38 cellular contexts compared by ENCODE assay signal in genomic region chr10:67650558-67650957, GRCh38. TPM values are rescaled to one million over a fixed set of nuclear protein-coding genes. Genes with fewer than 3 reads are reported as not detected.
DNase-seq lines count a peak whose midpoint lies in the region; ATAC-seq and TF ChIP-seq lines count a peak whose summit lies in the region.
"Had no signal": no experiment of that assay in that cellular context is flagged by ENCODE, and none has a peak within 500 bp of the region (broad histone marks: within the 10 kb centered on the region; RNA-seq: fewer than 3 reads in every experiment).

No MANE protein-coding gene starts in this region.

- H3K36me3 ChIP-seq in HEK293 (ENCODE audit: control insufficient read depth in 2 of 2, insufficient read depth in 1 of 2, low read length in 2 of 2) (no peaks in the 10 kb centered on the region), psoas muscle (ENCODE audit: insufficient read depth in 1 of 2, low read depth in 1 of 2) (peaks cover 0 to 10% of the 10 kb centered on the region in 2 donors), gastrocnemius medialis (no peaks in the 10 kb centered on the region)
- H3K36me3 ChIP-seq: BE2C; BLaER1; BLaER1 treated with 17β-estradiol and CSF1 and Interleukin-3, amounts not matched to agents 10 nM and 100 nM had no signal

- H3K9me3 ChIP-seq in HEK293 (ENCODE audit: control insufficient read depth, insufficient read depth, low read depth, low read length) = no peaks in the 10 kb centered on the region
- H3K9me3 ChIP-seq in psoas muscle = no peaks in the 10 kb centered on the region
- H3K9me3 ChIP-seq in gastrocnemius medialis = no peaks in the 10 kb centered on the region
- H3K9me3 ChIP-seq: A549; BE2C; BLaER1; BLaER1 treated with 17β-estradiol and CSF1 and Interleukin-3, amounts not matched to agents 10 nM and 100 nM; Caco-2 had no signal

- intact Hi-C loops in psoas muscle (cut with DNase I) (no loop called here), gastrocnemius medialis (cut with DNase I; ENCODE audit: low total_unique reads) (no loop called here)

- 23 to 42% (median 27%) methylated on average over 4 of the region's 4 CpGs for WGBS in psoas muscle, 3 donors

- H3K27me3 ChIP-seq in psoas muscle (ENCODE audit: insufficient read depth in 3 of 3, low read length in 2 of 3) (no peaks in the 10 kb centered on the region), gastrocnemius medialis (no peaks in the 10 kb centered on the region)
- H3K27me3 ChIP-seq: BE2C; BLaER1; BLaER1 treated with 17β-estradiol and CSF1 and Interleukin-3, amounts not matched to agents 10 nM and 100 nM had no signal

- no peak for TF ChIP-seq POLR2A in gastrocnemius medialis (IDR thresholded peaks at IDR 0.05)

- CTCF ChIA-PET in HEK293 (lab: Yijun Ruan, JAX) = no interaction called here

- DNase-seq in psoas muscle (no peak), gastrocnemius medialis (peak; percentile 20 to 53), superior temporal gyrus (ENCODE audit: extremely low spot score) (peak; percentile 6), NCI-H2081 (lab: John Stamatoyannopoulos, UW) (no peak), NCI-H1930 (lab: John Stamatoyannopoulos, UW) (no peak), EL (no peak)
- DNase-seq: 8988T; ACHN; AML-193; BE2C; C1 segment of cervical spinal cord; Caco-2; Calu3; CD4-positive, alpha-beta memory T cell; CD4-positive, alpha-beta T cell; CD4-positive, CD25-positive, alpha-beta regulatory T cell; CD8-positive, alpha-beta memory T cell; CD8-positive, alpha-beta T cell; COR-L47; DMS 273 treated with DMSO at 0.1 percent for 48 hours; DMS153; DMS53; DMS79; DMS79 treated with DMSO at 0.1 percent for 48 hours; DND-41 had no signal

- H3K4me1 ChIP-seq in HEK293 (ENCODE audit: control insufficient read depth, insufficient read depth, low read length) (no peaks in the 10 kb centered on the region), psoas muscle (peaks cover 26% of the 10 kb centered on the region), gastrocnemius medialis (peaks cover 0 to 6% of the 10 kb centered on the region in 2 donors)
- H3K4me1 ChIP-seq: A549; BE2C; BLaER1; BLaER1 treated with 17β-estradiol and CSF1 and Interleukin-3, amounts not matched to agents 10 nM and 100 nM; Caco-2 had no signal

- H3K4me3 ChIP-seq in HEK293 (ENCODE audit: low read depth, low read length) (no peak overlapping the region), psoas muscle (no peak overlapping the region), gastrocnemius medialis (no peak overlapping the region)
- H3K4me3 ChIP-seq: A549; BLaER1; BLaER1 treated with 17β-estradiol and CSF1 and Interleukin-3, amounts not matched to agents 10 nM and 100 nM had no signal

- in situ Hi-C loops in gastrocnemius medialis (cut with MboI; ENCODE audit: low sequenced_read_pairs in 4 of 4) = no loop called here

- POLR2A ChIA-PET in HEK293 (lab: Yijun Ruan, JAX) = no interaction called here

- TF ChIP-seq CTCF in HEK293 (tag by site-specific recombination; IDR thresholded peaks at IDR 0.05) (no peak), psoas muscle (IDR thresholded peaks at IDR 0.05) (no peak), gastrocnemius medialis (IDR thresholded peaks at IDR 0.05 in 4 of 5, conservative IDR thresholded peaks at IDR 0.05 in 1 of 5) (no peak)

- H3K27ac ChIP-seq in HEK293 (ENCODE audit: extremely low read depth, low read depth, low read length) = no peak overlapping the region
- H3K27ac ChIP-seq in psoas muscle = peak overlapping the region; percentile 67
- H3K27ac ChIP-seq in gastrocnemius medialis = peak overlapping the region in 3 of 4 donors; percentile 31 to 57 (median 51)
- H3K27ac ChIP-seq: 22Rv1; A549; BLaER1; BLaER1 treated with 17β-estradiol and CSF1 and Interleukin-3, amounts not matched to agents 10 nM and 100 nM; C4-2B had no signal

- ATAC-seq in psoas muscle = peak; percentile 80 to 89 (median 84)
- peak; percentile 84 to 91 for ATAC-seq in gastrocnemius medialis
- no peak for ATAC-seq in HG03108 (IDR thresholded peaks at IDR 0.05; ENCODE audit: unreplicated experiment)
- ATAC-seq: A549; CD8-positive, alpha-beta T cell had no signal

TF ChIP-seq in HEK293, 187 proteins besides CTCF, POLR2A, EP300 and RAD21:
- TF ChIP-seq FEZF1 (tag by site-specific recombination; IDR thresholded peaks at IDR 0.05) (no peak), EGR2 (tag by site-specific recombination; IDR thresholded peaks at IDR 0.05; ENCODE audit: low read depth) (peak; percentile 38; the same call in 1 of the 2 replicates)

RNA-seq across cellular contexts. Expression of gene CTNNA3, which starts 45.4 kb away (rescaled TPM):
- 10 to 100 TPM; 28.1 to 66.2 (median 46.5) TPM for total RNA-seq in psoas muscle
- polyA plus RNA-seq in psoas muscle = 1 to 10 TPM in 2 of 3 donors, under 1 TPM in 1; 0.85 to 5.2 (median 1.9) TPM
- 10 to 100 TPM; 14.3 to 49.5 (median 24.2) TPM for total RNA-seq in gastrocnemius medialis
- total RNA-seq: A172; A673; B cell; Calu3; CD4-positive, alpha-beta memory T cell; CD4-positive, CD25-positive, alpha-beta regulatory T cell; CD8-positive, alpha-beta memory T cell; CD8-positive, alpha-beta T cell; Daoy had no signal
- polyA plus RNA-seq: A549; BJ; CD14-positive monocyte; CD4-positive, alpha-beta memory T cell; CD4-positive, CD25-positive, alpha-beta regulatory T cell had no signal

Comparison
In these comparisons a context has a peak if more than half of its experiments do, and no peak if none do; other contexts are left out.
1. DNase-seq: peak in gastrocnemius medialis (2 of 2) and superior temporal gyrus (single experiment); none in psoas muscle (0 of 2), NCI-H2081 (0 of 2), NCI-H1930 (0 of 2) and EL (single experiment).